21 cellular contexts compared by ENCODE assay signal in genomic region chr3:45741247-45741646, GRCh38. TPM values are rescaled to one million over a fixed set of nuclear protein-coding genes. Genes with fewer than 3 reads are reported as not detected.
A peak's percentile ranks its signal among the peaks of the same experiment; 100 is the strongest.
DNase-seq lines count a peak whose midpoint lies in the region; ATAC-seq and TF ChIP-seq lines count a peak whose summit lies in the region.
"Had no signal": no experiment of that assay in that cellular context is flagged by ENCODE, and none has a peak within 500 bp of the region (broad histone marks: within the 10 kb centered on the region; RNA-seq: fewer than 3 reads in every experiment).

No MANE protein-coding gene starts in this region.

- no peak overlapping the region for H3K4me2 ChIP-seq in neural progenitor cell

- CTCF ChIA-PET in activated CD4-positive, alpha-beta T cell treated with anti-CD3 and anti-CD28 coated beads for 36 hours (lab: Charles Lee) = no interaction called here
- CTCF ChIA-PET in WTC11 (lab: Charles Lee) = no interaction called here

- POLR2A ChIA-PET in activated CD4-positive, alpha-beta T cell treated with anti-CD3 and anti-CD28 coated beads for 36 hours (lab: Charles Lee) = no interaction called here
- POLR2A ChIA-PET in WTC11 (lab: Charles Lee) = no interaction called here

- H3K27ac Mint-ChIP-seq in activated CD4-positive, alpha-beta T cell treated with anti-CD3 and anti-CD28 coated beads for 36 hours = peak overlapping the region; percentile 48
- peak overlapping the region; percentile 67 to 91 (median 72) for H3K27ac Mint-ChIP-seq in CD4-positive, CD25-positive, alpha-beta regulatory T cell
- H3K27ac Mint-ChIP-seq in WTC11 = peak overlapping the region; percentile 95
- no peak overlapping the region for H3K27ac Mint-ChIP-seq in neural progenitor cell

- intact Hi-C loops in activated CD4-positive, alpha-beta T cell treated with anti-CD3 and anti-CD28 coated beads for 36 hours (cut with DNase I, micrococcal nuclease) = no loop called here
- intact Hi-C loops in prostate gland (cut with DNase I) = no loop called here

- H3K27me3 ChIP-seq in CD4-positive, CD25-positive, alpha-beta regulatory T cell (ENCODE audit: control insufficient read depth, insufficient read depth, low read length) = no peaks in the 10 kb centered on the region
- H3K27me3 ChIP-seq in iPS-20b (ENCODE audit: insufficient read depth, low read length) (no peaks in the 10 kb centered on the region), prostate gland (replicated peaks; ENCODE audit: insufficient read depth) (no peaks in the 10 kb centered on the region), neural progenitor cell (no peaks in the 10 kb centered on the region)
- H3K27me3 ChIP-seq: heart left ventricle had no signal

- no peaks in the 10 kb centered on the region for H3K27me3 Mint-ChIP-seq in activated CD4-positive, alpha-beta T cell treated with anti-CD3 and anti-CD28 coated beads for 36 hours
- H3K27me3 Mint-ChIP-seq in CD4-positive, CD25-positive, alpha-beta regulatory T cell = no peaks in the 10 kb centered on the region
- H3K27me3 Mint-ChIP-seq in WTC11 (ENCODE audit: low read depth) (no peaks in the 10 kb centered on the region), neural progenitor cell (ENCODE audit: insufficient read depth, low read depth) (no peaks in the 10 kb centered on the region)

- peak overlapping the region; percentile 2; the same call in 1 of the 2 replicates for H3K9ac ChIP-seq in iPS-20b (ENCODE audit: low read depth, low read length)
- H3K9ac ChIP-seq in neural progenitor cell = no peak overlapping the region

- no peak overlapping the region for H2AFZ ChIP-seq in neural progenitor cell (replicated peaks)

- ATAC-seq in activated CD4-positive, alpha-beta T cell treated with anti-CD3 and anti-CD28 coated beads for 36 hours = no peak
- no peak for ATAC-seq in CD4-positive, CD25-positive, alpha-beta regulatory T cell (ENCODE audit: low read depth in 2 of 2)
- no peak for ATAC-seq in WTC11
- ATAC-seq: heart left ventricle, lower lobe of right lung, Panc1 had no signal

- peaks cover 76% of the 10 kb centered on the region for H3K36me3 ChIP-seq in CD4-positive, CD25-positive, alpha-beta regulatory T cell (ENCODE audit: control insufficient read depth, insufficient read depth, low read length)
- H3K36me3 ChIP-seq in iPS-20b (ENCODE audit: insufficient read depth, low read depth, low read length) = peaks cover 95% of the 10 kb centered on the region
- peaks cover 0 to 3% of the 10 kb centered on the region in 2 donors for H3K36me3 ChIP-seq in prostate gland
- peaks cover 14% of the 10 kb centered on the region for H3K36me3 ChIP-seq in neural progenitor cell

- H3K4me1 ChIP-seq in CD4-positive, CD25-positive, alpha-beta regulatory T cell (ENCODE audit: control insufficient read depth, insufficient read depth, low read length, poor library complexity, severe bottlenecking) = peaks cover 30% of the 10 kb centered on the region
- H3K4me1 ChIP-seq in iPS-20b (ENCODE audit: insufficient read depth, low read length) (peaks cover 42% of the 10 kb centered on the region), prostate gland (replicated peaks) (no peaks in the 10 kb centered on the region), neural progenitor cell (no peaks in the 10 kb centered on the region)
- H3K4me1 ChIP-seq: lower lobe of right lung had no signal

- TF ChIP-seq CTCF in WTC11 (IDR thresholded peaks at IDR 0.05) (no peak), prostate gland (IDR thresholded peaks at IDR 0.05) (no peak), neural progenitor cell (IDR thresholded peaks at IDR 0.05) (no peak), GM13977 (IDR thresholded peaks at IDR 0.05; ENCODE audit: extremely low read depth, insufficient read depth, missing control alignments) (no peak)

- peaks cover 32% of the 10 kb centered on the region for H3K4me1 Mint-ChIP-seq in activated CD4-positive, alpha-beta T cell treated with anti-CD3 and anti-CD28 coated beads for 36 hours
- peaks cover 24 to 49% (median 37%) of the 10 kb centered on the region in 4 donors for H3K4me1 Mint-ChIP-seq in CD4-positive, CD25-positive, alpha-beta regulatory T cell
- H3K4me1 Mint-ChIP-seq in WTC11 (peaks cover 54% of the 10 kb centered on the region), neural progenitor cell (no peaks in the 10 kb centered on the region)

- no peak overlapping the region for H3K4me3 Mint-ChIP-seq in activated CD4-positive, alpha-beta T cell treated with anti-CD3 and anti-CD28 coated beads for 36 hours
- H3K4me3 Mint-ChIP-seq in CD4-positive, CD25-positive, alpha-beta regulatory T cell = peak overlapping the region in 3 of 4 donors; percentile 16 to 65 (median 49)
- no peak overlapping the region for H3K4me3 Mint-ChIP-seq in WTC11
- H3K4me3 Mint-ChIP-seq in neural progenitor cell = no peak overlapping the region

- TF ChIP-seq POLR2A in prostate gland (IDR thresholded peaks at IDR 0.05) = no peak

- H3K9me3 Mint-ChIP-seq in activated CD4-positive, alpha-beta T cell treated with anti-CD3 and anti-CD28 coated beads for 36 hours (ENCODE audit: low read depth) = no peaks in the 10 kb centered on the region
- no peaks in the 10 kb centered on the region for H3K9me3 Mint-ChIP-seq in CD4-positive, CD25-positive, alpha-beta regulatory T cell
- H3K9me3 Mint-ChIP-seq in WTC11 (no peaks in the 10 kb centered on the region), neural progenitor cell (no peaks in the 10 kb centered on the region)
- H3K9me3 Mint-ChIP-seq: activated T-helper 2 cell treated with anti-CD3 and anti-CD28 coated beads, Interferon-gamma antibody, Interleukin-2, Interleukin-4, amounts not matched to agents 10 μg/mL and 5 μg/mL and 100 μg/mL, durations not matched to agents 14 hours and 24 hours and 36 hours had no signal

- peak overlapping the region; percentile 5 for H3K4me3 ChIP-seq in CD4-positive, CD25-positive, alpha-beta regulatory T cell (ENCODE audit: low read depth, low read length)
- H3K4me3 ChIP-seq in iPS-20b (ENCODE audit: low read length) = no peak overlapping the region
- H3K4me3 ChIP-seq in prostate gland = no peak overlapping the region
- H3K4me3 ChIP-seq in neural progenitor cell = no peak overlapping the region
- H3K4me3 ChIP-seq: heart left ventricle, lower lobe of right lung, thoracic aorta had no signal

- H3K36me3 Mint-ChIP-seq in activated CD4-positive, alpha-beta T cell treated with anti-CD3 and anti-CD28 coated beads for 36 hours (ENCODE audit: low read depth) = peaks cover 55% of the 10 kb centered on the region
- H3K36me3 Mint-ChIP-seq in CD4-positive, CD25-positive, alpha-beta regulatory T cell = peaks cover 60% of the 10 kb centered on the region
- H3K36me3 Mint-ChIP-seq in WTC11 = peaks cover 75% of the 10 kb centered on the region
- peaks cover 19% of the 10 kb centered on the region for H3K36me3 Mint-ChIP-seq in neural progenitor cell

- H3K27ac ChIP-seq in CD4-positive, CD25-positive, alpha-beta regulatory T cell (ENCODE audit: insufficient read depth, low read length, poor library complexity, severe bottlenecking) = peak overlapping the region; percentile 64
- H3K27ac ChIP-seq in iPS-20b (ENCODE audit: low read length) (peak overlapping the region; percentile 25), prostate gland (no peak overlapping the region), neural progenitor cell (no peak overlapping the region)
- H3K27ac ChIP-seq: heart left ventricle, lower lobe of right lung, thoracic aorta had no signal

- in situ Hi-C loops in GM13977 (cut with MboI; ENCODE audit: low pct_unique_long_range_greater_than_20kb, low sequenced_read_pairs, unreplicated experiment) = no loop called here

- H3F3A ChIP-seq in neural progenitor cell (ENCODE audit: low read depth) = no peaks in the 10 kb centered on the region

- no peaks in the 10 kb centered on the region for H3K79me2 ChIP-seq in neural progenitor cell (ENCODE audit: low read depth)

- no peaks in the 10 kb centered on the region for H4K20me1 ChIP-seq in neural progenitor cell (ENCODE audit: low read depth)

- no peak for DNase-seq in activated CD4-positive, alpha-beta T cell treated with anti-CD3 and anti-CD28 coated beads for 36 hours
- no peak for DNase-seq in activated CD4-positive, alpha-beta T cell treated with anti-CD3 and anti-CD28 coated beads for 48 hours
- no peak for DNase-seq in CD4-positive, CD25-positive, alpha-beta regulatory T cell
- no peak for DNase-seq in WTC11 (ENCODE audit: low spot score)
- DNase-seq in prostate gland (ENCODE audit: low spot score) = no peak
- no peak for DNase-seq in neural progenitor cell (ENCODE audit: low spot score)
- DNase-seq in GM13977 (ENCODE audit: low spot score) = no peak
- DNase-seq: 8988T; aorta; effector memory CD4-positive, alpha-beta T cell; heart left ventricle; lower lobe of right lung; NCI-H1436; stimulated activated CD4-positive, alpha-beta T cell treated with anti-CD3 and anti-CD28 coated beads, Interleukin-2, amount 100 ng/mL, for 48 hours had no signal

- H3K9me3 ChIP-seq in CD4-positive, CD25-positive, alpha-beta regulatory T cell (ENCODE audit: control insufficient read depth in 2 of 2, low read length in 2 of 2) = no peaks in the 10 kb centered on the region
- H3K9me3 ChIP-seq in iPS-20b (ENCODE audit: insufficient read depth, low read depth, low read length) = no peaks in the 10 kb centered on the region
- H3K9me3 ChIP-seq in prostate gland = no peaks in the 10 kb centered on the region
- H3K9me3 ChIP-seq in neural progenitor cell (ENCODE audit: low read depth) = no peaks in the 10 kb centered on the region
- H3K9me3 ChIP-seq: heart left ventricle, lower lobe of right lung, thoracic aorta had no signal

TF ChIP-seq in WTC11, 78 proteins besides CTCF, POLR2A, EP300 and RAD21 (continues in another document):
- TF ChIP-seq E2F4 (CRISPR knock-in tag; IDR thresholded peaks at IDR 0.05; ENCODE audit: borderline replicate concordance, low read depth) = no peak

RNA-seq across cellular contexts. Expression of gene SACM1L, which starts 52.1 kb away (rescaled TPM):
- 10 to 100 TPM; 34.2 to 51.8 TPM for total RNA-seq in activated CD4-positive, alpha-beta T cell treated with anti-CD3 and anti-CD28 coated beads for 36 hours
- 70.0 TPM for total RNA-seq in CD4-positive, CD25-positive, alpha-beta regulatory T cell
- polyA plus RNA-seq in CD4-positive, CD25-positive, alpha-beta regulatory T cell = 10 to 100 TPM; 13.4 to 23.3 (median 18.4) TPM
- total RNA-seq in WTC11 (2021) (79.0 to 80.3 TPM (median 79.6 TPM) in 3 replicates), prostate gland (10 to 100 TPM; 56.6 to 62.8 TPM), neural progenitor cell (ENCODE audit: low replicate concordance) (46.7 and 61.8 TPM in 2 replicates)

RNA-seq across cellular contexts. Expression of gene SLC6A20, which starts 55.1 kb away (rescaled TPM):
- total RNA-seq in activated CD4-positive, alpha-beta T cell treated with anti-CD3 and anti-CD28 coated beads for 36 hours = not detected
- not detected for total RNA-seq in CD4-positive, CD25-positive, alpha-beta regulatory T cell
- polyA plus RNA-seq in CD4-positive, CD25-positive, alpha-beta regulatory T cell = under 1 TPM in 1 of 4 donors, not detected in 3; 0.54 TPM
- total RNA-seq in WTC11 (2021) = 0.16 to 0.27 TPM (median 0.26 TPM) in 3 replicates
- 1 to 10 TPM in 1 of 2 donors, not detected in 1; 1.6 TPM for total RNA-seq in prostate gland
- not detected in 2 replicates for total RNA-seq in neural progenitor cell (ENCODE audit: low replicate concordance)
- total RNA-seq: activated T-helper 2 cell treated with anti-CD3 and anti-CD28 coated beads, Interferon-gamma antibody, Interleukin-2, Interleukin-4, amounts not matched to agents 10 μg/mL and 5 μg/mL and 100 μg/mL, durations not matched to agents 14 hours and 24 hours and 36 hours; fibroblast of lung; SK-MEL-5 had no signal
- polyA plus RNA-seq: BJ, fibroblast of lung had no signal

Comparison
In these comparisons a context has a peak if more than half of its experiments do, and no peak if none do; other contexts are left out.
1. H3K4me3 Mint-ChIP-seq: peak in CD4-positive, CD25-positive, alpha-beta regulatory T cell (3 of 4); none in activated CD4-positive, alpha-beta T cell treated with anti-CD3 and anti-CD28 coated beads for 36 hours (single experiment), WTC11 (single experiment) and neural progenitor cell (single experiment).
2. H3K27ac ChIP-seq: peak in CD4-positive, CD25-positive, alpha-beta regulatory T cell (single experiment) and iPS-20b (single experiment); none in prostate gland (0 of 2) and neural progenitor cell (single experiment).